Comparison of ENCODE assay signal across 26 cellular contexts in genomic region chr3:118977118-118977517, GRCh38. TPM values are rescaled to one million over a fixed set of nuclear protein-coding genes. Genes with fewer than 3 reads are reported as not detected.
"Had no signal": no experiment of that assay in that cellular context is flagged by ENCODE, and none has a peak within 500 bp of the region (broad histone marks: within the 10 kb centered on the region; RNA-seq: fewer than 3 reads in every experiment).

No MANE protein-coding gene starts in this region.

- H3K4me1 ChIP-seq: colonic mucosa, foreskin keratinocyte, prostate gland, tibial nerve, upper lobe of left lung had no signal

- H3K27ac ChIP-seq: colonic mucosa, esophagus muscularis mucosa, foreskin keratinocyte, gastroesophageal sphincter, heart left ventricle, hepatocyte, prostate gland, thoracic aorta, tibial nerve, upper lobe of left lung had no signal

- H3K79me2 ChIP-seq: hepatocyte had no signal

- H3K9me3 ChIP-seq: colonic mucosa, esophagus muscularis mucosa, gastroesophageal sphincter, prostate gland, thoracic aorta, tibial nerve, upper lobe of left lung had no signal

- H2AFZ ChIP-seq: hepatocyte had no signal

- DNase-seq: colonic mucosa; effector memory CD4-positive, alpha-beta T cell; foreskin keratinocyte; kidney; naive thymus-derived CD4-positive, alpha-beta T cell; nephron progenitor cell; nucleus accumbens; right cardiac atrium; small intestine; stimulated activated CD4-positive, alpha-beta T cell treated with anti-CD3 and anti-CD28 coated beads, Interleukin-15, amount 100 ng/mL, for 24 hours; stimulated activated CD4-positive, alpha-beta T cell treated with anti-CD3 and anti-CD28 coated beads, Interleukin-2, amount 100 ng/mL, for 48 hours; stimulated activated naive B cell treated with anti-CD40 and anti-IgM and Interleukin-4, amounts not matched to agents 10 μg/mL and 1 μg/mL and 100 μg/mL, for 72 hours; upper lobe of left lung had no signal

- ATAC-seq: foreskin keratinocyte; gastroesophageal sphincter; left lobe of liver; naive thymus-derived CD4-positive, alpha-beta T cell; right cardiac atrium; stimulated activated naive B cell treated with anti-CD40 and anti-IgM and Interleukin-4, amounts not matched to agents 10 μg/mL and 1 μg/mL and 100 μg/mL, for 72 hours had no signal

- H3K27me3 ChIP-seq: colonic mucosa, esophagus muscularis mucosa, foreskin keratinocyte, gastroesophageal sphincter, hepatocyte, tibial nerve, upper lobe of left lung had no signal

- H3K4me3 ChIP-seq: colonic mucosa, esophagus muscularis mucosa, gastroesophageal sphincter, heart left ventricle, hepatocyte, lung, prostate gland, thoracic aorta, tibial nerve, upper lobe of left lung had no signal

- H3K4me2 ChIP-seq: hepatocyte had no signal

- H3K36me3 ChIP-seq: colonic mucosa, esophagus muscularis mucosa, gastroesophageal sphincter, heart left ventricle, prostate gland, thoracic aorta, tibial nerve, upper lobe of left lung had no signal

RNA-seq across cellular contexts. Expression of gene IGSF11, which starts 57.5 kb away (rescaled TPM):
- total RNA-seq: endothelial cell of umbilical vein, epithelial cell of proximal tubule, foreskin keratinocyte, hepatocyte, osteocyte had no signal
- polyA plus RNA-seq: endothelial cell of umbilical vein, fibroblast of lung, foreskin keratinocyte had no signal
